In the genomic region with DNA sequence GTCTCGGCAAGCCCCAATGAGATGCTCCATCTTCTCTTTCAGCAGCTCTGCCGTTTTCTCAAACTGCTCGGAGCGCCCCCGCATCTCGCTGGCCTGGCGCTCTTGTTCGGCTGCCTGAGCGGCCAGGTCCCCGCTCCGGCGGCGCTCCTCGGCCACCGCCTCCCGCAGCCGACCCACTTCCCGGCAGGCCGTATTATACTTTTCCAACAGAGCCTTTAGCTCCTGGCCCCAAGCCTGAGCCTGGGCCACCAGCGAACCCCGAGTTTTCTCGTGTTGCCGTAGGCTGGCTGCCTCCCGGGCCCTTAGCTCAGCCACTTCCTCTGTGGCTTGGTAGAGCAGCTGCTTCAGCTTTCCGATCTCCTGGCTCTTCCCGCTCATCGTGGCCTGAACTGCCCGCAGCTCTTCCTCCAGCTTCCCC, we compare ENCODE assay signal across 9 cellular contexts. TPM values are rescaled to one million over a fixed set of nuclear protein-coding genes. Genes with fewer than 3 reads are reported as not detected.
DNase-seq lines count a peak whose midpoint lies in the region; ATAC-seq and TF ChIP-seq lines count a peak whose summit lies in the region.
"Had no signal": no experiment of that assay in that cellular context is flagged by ENCODE, and none has a peak within 500 bp of the region (broad histone marks: within the 10 kb centered on the region; RNA-seq: fewer than 3 reads in every experiment).

No MANE protein-coding gene starts in this region.

- H3K27me3 ChIP-seq in thoracic aorta (replicated peaks; ENCODE audit: insufficient read depth), result no peaks in the 10 kb centered on the region

- peak overlapping the region; percentile 76 to 89 for H3K27ac ChIP-seq in thoracic aorta
- H3K27ac ChIP-seq: SJSA1 had no signal

- H3K4me1 ChIP-seq in thoracic aorta (ENCODE audit: control insufficient read depth in 1 of 2, low read depth in 2 of 2), result peaks cover 7 to 35% of the 10 kb centered on the region in 2 donors
- H3K4me1 ChIP-seq: SJSA1 had no signal

- no peaks in the 10 kb centered on the region for H3K9me3 ChIP-seq in thoracic aorta
- H3K9me3 ChIP-seq: SJSA1 had no signal

- H3K4me3 ChIP-seq in foreskin fibroblast (ENCODE audit: low read depth in 1 of 2, low read length in 2 of 2) (peak overlapping the region; percentile 42 to 65), thoracic aorta (peak overlapping the region; percentile 71)
- H3K4me3 ChIP-seq: SJSA1 had no signal

- H3K27ac Mint-ChIP-seq in IgD-negative memory B cell (peak overlapping the region in 2 of 3 donors; percentile 15 to 75), nephron (peak overlapping the region; percentile 87 to 97 (median 95))

- H3K4me1 Mint-ChIP-seq in IgD-negative memory B cell (peaks cover 5 to 16% (median 7%) of the 10 kb centered on the region in 3 donors), nephron (peaks cover 25% of the 10 kb centered on the region)

- peak; percentile 59 to 70 for DNase-seq in activated T-cell treated with anti-CD3 and anti-CD28 coated beads, Interleukin-2, amount 50 U/mL, for 48 hours
- DNase-seq in foreskin fibroblast (peak; percentile 41 to 75), thoracic aorta (ENCODE audit: low spot score) (no peak), NCI-H1694 (lab: John Stamatoyannopoulos, UW) (no peak), NCI-H2029 (lab: John Stamatoyannopoulos, UW) (no peak)

- no peak for TF ChIP-seq CTCF in foreskin fibroblast (IDR thresholded peaks at IDR 0.05; ENCODE audit: low read depth, low read length)
- TF ChIP-seq CTCF in nephron (IDR thresholded peaks at IDR 0.05; ENCODE audit: unreplicated experiment in 3 of 3), result no peak
- TF ChIP-seq CTCF in thoracic aorta (IDR thresholded peaks at IDR 0.05), result no peak

- no peaks in the 10 kb centered on the region for H3K9me3 Mint-ChIP-seq in IgD-negative memory B cell
- H3K9me3 Mint-ChIP-seq in nephron, result no peaks in the 10 kb centered on the region

- ATAC-seq in thoracic aorta (ENCODE audit: insufficient number of reproducible peaks, low FRiP score, low read depth), result peak; percentile 39
- ATAC-seq in HG02571 (IDR thresholded peaks at IDR 0.05; ENCODE audit: unreplicated experiment), result no peak

- peaks cover 11% of the 10 kb centered on the region for H3K36me3 ChIP-seq in thoracic aorta
- H3K36me3 ChIP-seq: SJSA1 had no signal

- H3K4me3 Mint-ChIP-seq in IgD-negative memory B cell (peak overlapping the region; percentile 39 to 92 (median 84)), nephron (peak overlapping the region; percentile 81 to 89 (median 85))

- H3K27me3 Mint-ChIP-seq in IgD-negative memory B cell (peaks cover 10% of the 10 kb centered on the region), nephron (ENCODE audit: low read depth) (peaks cover 29% of the 10 kb centered on the region)

- H3K36me3 Mint-ChIP-seq in IgD-negative memory B cell (no peaks in the 10 kb centered on the region), nephron (ENCODE audit: low read depth) (no peaks in the 10 kb centered on the region)

RNA-seq across cellular contexts. Expression of gene PIAS3, which starts 13.1 kb away (rescaled TPM):
- polyA plus RNA-seq in IgD-negative memory B cell, result 16.9 TPM
- 10 to 100 TPM; 34.4 to 60.1 TPM for total RNA-seq in thoracic aorta

RNA-seq across cellular contexts. Expression of gene ANKRD35, which starts 13.7 kb away (rescaled TPM):
- polyA plus RNA-seq in IgD-negative memory B cell, result not detected
- total RNA-seq in thoracic aorta, result 10 to 100 TPM in 1 of 2 donors, 1 to 10 TPM in 1; 9.6 to 15.7 TPM
- total RNA-seq: SJSA1 had no signal

RNA-seq across cellular contexts. Expression of gene NUDT17, which starts 26.6 kb away (rescaled TPM):
- 4.2 TPM for polyA plus RNA-seq in IgD-negative memory B cell
- total RNA-seq in thoracic aorta, result 10 to 100 TPM in 1 of 2 donors, 1 to 10 TPM in 1; 3.6 to 19.1 TPM

RNA-seq across cellular contexts. Expression of gene ITGA10, which starts 37.8 kb away (rescaled TPM):
- not detected for polyA plus RNA-seq in IgD-negative memory B cell
- 100 to 1,000 TPM; 156 to 267 TPM for total RNA-seq in thoracic aorta

RNA-seq across cellular contexts. Expression of gene PEX11B, which starts 46.5 kb away (rescaled TPM):
- polyA plus RNA-seq in IgD-negative memory B cell, result 42.3 TPM
- 10 to 100 TPM; 21.7 to 25.3 TPM for total RNA-seq in thoracic aorta

Comparison
In these comparisons a context has a peak if more than half of its experiments do, and no peak if none do; other contexts are left out.
1. DNase-seq: peak in activated T-cell treated with anti-CD3 and anti-CD28 coated beads, Interleukin-2, amount 50 U/mL, for 48 hours (2 of 2) and foreskin fibroblast (2 of 2); none in thoracic aorta (single experiment), NCI-H1694 (single experiment) and NCI-H2029 (single experiment).